ENCODE assay signal across 18 cellular contexts in genomic region chr3:189529468-189529867, GRCh38.
DNase-seq lines count a peak whose midpoint lies in the region; ATAC-seq, FAIRE-seq and TF ChIP-seq lines count a peak whose summit lies in the region.
"Had no signal": no experiment of that assay in that cellular context is flagged by ENCODE, and none has a peak within 500 bp of the region (broad histone marks: within the 10 kb centered on the region; RNA-seq: fewer than 3 reads in every experiment).

No MANE protein-coding gene starts in this region.

- no peak for TF ChIP-seq CTCF in epithelial cell of esophagus (IDR thresholded peaks at IDR 0.05; ENCODE audit: insufficient read depth, low read depth, low read length, missing control alignments)

- peak overlapping the region; percentile 67 for H3K27ac Mint-ChIP-seq in activated CD4-positive, alpha-beta memory T cell treated with anti-CD3 and anti-CD28 coated beads for 36 hours
- H3K27ac Mint-ChIP-seq in activated CD4-positive, alpha-beta memory T cell treated with anti-CD3 and anti-CD28 coated beads, Interleukin-2, amount 10 ng/mL, durations not matched to agents 7 days and 5 days = no peak overlapping the region
- H3K27ac Mint-ChIP-seq: CD8-positive, alpha-beta memory T cell had no signal

- no peak for DNase-seq in activated CD4-positive, alpha-beta memory T cell treated with anti-CD3 and anti-CD28 coated beads for 36 hours
- DNase-seq in activated CD4-positive, alpha-beta memory T cell treated with anti-CD3 and anti-CD28 coated beads, Interleukin-2, amount 10 ng/mL, durations not matched to agents 7 days and 5 days = no peak
- DNase-seq in GM19239 (ENCODE audit: insufficient read length, low spot score) (no peak), epithelial cell of esophagus (ENCODE audit: low read depth) (peak; percentile 74), RCC 7860 (ENCODE audit: low spot score) (no peak), NCI-H1436 treated with DMSO at 0.1 percent for 48 hours (lab: John Stamatoyannopoulos, UW) (no peak)
- DNase-seq: aorta; CD8-positive, alpha-beta memory T cell; GDM1; mucosa of descending colon; MV-4-11; NCI-H2171 treated with DMSO at 0.1 percent for 48 hours; substantia nigra had no signal

- H3K4me1 Mint-ChIP-seq in activated CD4-positive, alpha-beta memory T cell treated with anti-CD3 and anti-CD28 coated beads for 36 hours (ENCODE audit: low read depth) = peaks cover 23% of the 10 kb centered on the region
- H3K4me1 Mint-ChIP-seq in activated CD4-positive, alpha-beta memory T cell treated with anti-CD3 and anti-CD28 coated beads, Interleukin-2, amount 10 ng/mL, durations not matched to agents 7 days and 5 days = peaks cover 19% of the 10 kb centered on the region

- POLR2A ChIA-PET in activated CD4-positive, alpha-beta memory T cell treated with anti-CD3 and anti-CD28 coated beads for 36 hours (lab: Charles Lee) = interaction anchor here (0.9 to 1.5 kb wide), 7 partner anchors 13 to 615 kb away, joined by 3 to 6 read pairs (median 4); no protein-coding TSS in a partner anchor
- POLR2A ChIA-PET in activated CD4-positive, alpha-beta memory T cell treated with anti-CD3 and anti-CD28 coated beads, Interleukin-2, amount 10 ng/mL, durations not matched to agents 7 days and 5 days (lab: Charles Lee) = no interaction called here

- CTCF ChIA-PET in activated CD4-positive, alpha-beta memory T cell treated with anti-CD3 and anti-CD28 coated beads for 36 hours (lab: Charles Lee) = interaction anchor here (1.1 to 1.7 kb wide), 3 partner anchors 43 to 224 kb away, joined by 3 to 4 read pairs (median 4); no protein-coding TSS in a partner anchor
- CTCF ChIA-PET in activated CD4-positive, alpha-beta memory T cell treated with anti-CD3 and anti-CD28 coated beads, Interleukin-2, amount 10 ng/mL, durations not matched to agents 7 days and 5 days (lab: Charles Lee) = no interaction called here

- intact Hi-C loops in activated CD4-positive, alpha-beta memory T cell treated with anti-CD3 and anti-CD28 coated beads for 36 hours (cut with micrococcal nuclease) = loop anchor here (1.0 to 5.0 kb wide), 7 partner anchors 35 to 612 kb away; no protein-coding TSS in a partner anchor

- H3K4me3 Mint-ChIP-seq in activated CD4-positive, alpha-beta memory T cell treated with anti-CD3 and anti-CD28 coated beads for 36 hours = no peak overlapping the region
- no peak overlapping the region for H3K4me3 Mint-ChIP-seq in activated CD4-positive, alpha-beta memory T cell treated with anti-CD3 and anti-CD28 coated beads, Interleukin-2, amount 10 ng/mL, durations not matched to agents 7 days and 5 days
- H3K4me3 Mint-ChIP-seq: CD8-positive, alpha-beta memory T cell had no signal

- H3K9me3 Mint-ChIP-seq in activated CD4-positive, alpha-beta memory T cell treated with anti-CD3 and anti-CD28 coated beads for 36 hours = peaks cover 9% of the 10 kb centered on the region
- H3K9me3 Mint-ChIP-seq in activated CD4-positive, alpha-beta memory T cell treated with anti-CD3 and anti-CD28 coated beads, Interleukin-2, amount 10 ng/mL, durations not matched to agents 7 days and 5 days = peaks cover 8% of the 10 kb centered on the region

- H3K27me3 Mint-ChIP-seq in activated CD4-positive, alpha-beta memory T cell treated with anti-CD3 and anti-CD28 coated beads for 36 hours = peaks cover 1% of the 10 kb centered on the region
- H3K27me3 Mint-ChIP-seq in activated CD4-positive, alpha-beta memory T cell treated with anti-CD3 and anti-CD28 coated beads, Interleukin-2, amount 10 ng/mL, durations not matched to agents 7 days and 5 days = no peaks in the 10 kb centered on the region

- peak; percentile 60 for FAIRE-seq in GM19239 (lab: Jason Lieb, UNC)
- FAIRE-seq in RCC 7860 (lab: Jason Lieb, UNC) = no peak
- FAIRE-seq: H1 had no signal

- peak; percentile 62 for ATAC-seq in HG02885 (IDR thresholded peaks at IDR 0.05; ENCODE audit: poor library complexity, unreplicated experiment)
- ATAC-seq in HG03521 (IDR thresholded peaks at IDR 0.05; ENCODE audit: unreplicated experiment) = no peak
- ATAC-seq: mucosa of descending colon had no signal

- H3K36me3 Mint-ChIP-seq in activated CD4-positive, alpha-beta memory T cell treated with anti-CD3 and anti-CD28 coated beads for 36 hours = peaks cover 6% of the 10 kb centered on the region
- H3K36me3 Mint-ChIP-seq in activated CD4-positive, alpha-beta memory T cell treated with anti-CD3 and anti-CD28 coated beads, Interleukin-2, amount 10 ng/mL, durations not matched to agents 7 days and 5 days (ENCODE audit: low read depth) = peaks cover 4% of the 10 kb centered on the region

- no peak overlapping the region for H3K4me3 ChIP-seq in epithelial cell of esophagus (ENCODE audit: low read length)
- H3K4me3 ChIP-seq: coronary artery, mucosa of descending colon, SJSA1 had no signal
